ENCODE assay signal across 2 cellular contexts in the genomic region with DNA sequence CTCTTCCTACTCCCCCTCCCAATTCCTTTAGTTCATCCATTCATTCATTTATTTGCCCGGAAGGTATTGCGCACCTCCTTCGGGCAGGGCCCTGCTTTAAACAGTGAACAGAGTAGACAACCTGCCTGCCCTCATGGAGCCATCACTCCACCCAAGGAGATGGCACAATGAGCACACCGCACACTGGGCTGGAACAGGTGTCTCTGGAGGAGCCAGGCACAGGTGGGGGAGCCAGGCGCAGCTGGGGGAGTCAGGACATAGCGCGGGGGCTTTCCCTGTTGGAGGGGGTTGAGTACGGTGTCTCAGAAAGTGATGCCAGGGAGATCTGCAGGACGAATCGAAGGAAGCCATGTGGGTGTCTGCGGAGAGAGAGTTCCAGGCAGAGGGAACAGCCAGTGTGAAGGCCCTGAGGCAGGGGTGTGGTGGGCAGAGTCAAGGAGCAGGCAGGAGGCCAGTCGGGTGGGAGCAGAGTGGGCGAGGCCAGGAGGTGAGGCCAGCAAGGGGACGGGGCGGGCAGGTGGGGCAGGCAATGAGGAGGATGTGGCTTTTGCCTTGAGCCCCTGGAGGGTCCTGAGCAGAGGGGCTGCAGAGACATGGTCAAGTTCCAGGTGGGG.
TF ChIP-seq lines count a peak whose summit lies in the region.

No MANE protein-coding gene starts in this region.

TF ChIP-seq in SK-N-SH, 30 proteins besides CTCF, POLR2A, EP300 and RAD21:
- TF ChIP-seq EZH2phosphoT487 (IDR thresholded peaks at IDR 0.05; ENCODE audit: borderline replicate concordance, low read depth) (no peak), RFX5 (IDR thresholded peaks at IDR 0.05; ENCODE audit: low read length) (no peak), YY1 (IDR thresholded peaks at IDR 0.05; ENCODE audit: low read depth) (no peak), FOSL2 (IDR thresholded peaks at IDR 0.05; ENCODE audit: borderline replicate concordance, low read depth) (no peak), NRF1 (IDR thresholded peaks at IDR 0.05; ENCODE audit: low read depth, low read length) (no peak), TAF1 (IDR thresholded peaks at IDR 0.05; ENCODE audit: borderline replicate concordance, low read depth, low read length) (no peak), RXRA (IDR thresholded peaks at IDR 0.05; ENCODE audit: borderline replicate concordance, low read depth) (no peak), SMC3 (IDR thresholded peaks at IDR 0.05; ENCODE audit: low read depth, low read length) (no peak), MXI1 (IDR thresholded peaks at IDR 0.05; ENCODE audit: low read depth, low read length) (no peak), MEF2A (IDR thresholded peaks at IDR 0.05; ENCODE audit: borderline replicate concordance, low read depth) (no peak), NFIC (IDR thresholded peaks at IDR 0.05; ENCODE audit: borderline replicate concordance) (no peak), GATA2 (CRISPR knock-in tag; IDR thresholded peaks at IDR 0.05) (no peak)
- TF ChIP-seq, protein P1, sequence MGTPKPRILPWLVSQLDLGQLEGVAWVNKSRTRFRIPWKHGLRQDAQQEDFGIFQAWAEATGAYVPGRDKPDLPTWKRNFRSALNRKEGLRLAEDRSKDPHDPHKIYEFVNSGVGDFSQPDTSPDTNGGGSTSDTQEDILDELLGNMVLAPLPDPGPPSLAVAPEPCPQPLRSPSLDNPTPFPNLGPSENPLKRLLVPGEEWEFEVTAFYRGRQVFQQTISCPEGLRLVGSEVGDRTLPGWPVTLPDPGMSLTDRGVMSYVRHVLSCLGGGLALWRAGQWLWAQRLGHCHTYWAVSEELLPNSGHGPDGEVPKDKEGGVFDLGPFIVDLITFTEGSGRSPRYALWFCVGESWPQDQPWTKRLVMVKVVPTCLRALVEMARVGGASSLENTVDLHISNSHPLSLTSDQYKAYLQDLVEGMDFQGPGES (IDR thresholded peaks at IDR 0.05; ENCODE audit: low read depth, low read length): no peak
- TF ChIP-seq, protein P2, sequence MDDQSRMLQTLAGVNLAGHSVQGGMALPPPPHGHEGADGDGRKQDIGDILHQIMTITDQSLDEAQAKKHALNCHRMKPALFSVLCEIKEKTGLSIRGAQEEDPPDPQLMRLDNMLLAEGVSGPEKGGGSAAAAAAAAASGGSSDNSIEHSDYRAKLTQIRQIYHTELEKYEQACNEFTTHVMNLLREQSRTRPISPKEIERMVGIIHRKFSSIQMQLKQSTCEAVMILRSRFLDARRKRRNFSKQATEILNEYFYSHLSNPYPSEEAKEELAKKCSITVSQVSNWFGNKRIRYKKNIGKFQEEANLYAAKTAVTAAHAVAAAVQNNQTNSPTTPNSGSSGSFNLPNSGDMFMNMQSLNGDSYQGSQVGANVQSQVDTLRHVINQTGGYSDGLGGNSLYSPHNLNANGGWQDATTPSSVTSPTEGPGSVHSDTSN (IDR thresholded peaks at IDR 0.05): no peak
- TF ChIP-seq, protein P3, sequence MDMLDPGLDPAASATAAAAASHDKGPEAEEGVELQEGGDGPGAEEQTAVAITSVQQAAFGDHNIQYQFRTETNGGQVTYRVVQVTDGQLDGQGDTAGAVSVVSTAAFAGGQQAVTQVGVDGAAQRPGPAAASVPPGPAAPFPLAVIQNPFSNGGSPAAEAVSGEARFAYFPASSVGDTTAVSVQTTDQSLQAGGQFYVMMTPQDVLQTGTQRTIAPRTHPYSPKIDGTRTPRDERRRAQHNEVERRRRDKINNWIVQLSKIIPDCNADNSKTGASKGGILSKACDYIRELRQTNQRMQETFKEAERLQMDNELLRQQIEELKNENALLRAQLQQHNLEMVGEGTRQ (IDR thresholded peaks at IDR 0.05; ENCODE audit: borderline replicate concordance, low read depth, low read length): no peak
- TF ChIP-seq, protein P4, sequence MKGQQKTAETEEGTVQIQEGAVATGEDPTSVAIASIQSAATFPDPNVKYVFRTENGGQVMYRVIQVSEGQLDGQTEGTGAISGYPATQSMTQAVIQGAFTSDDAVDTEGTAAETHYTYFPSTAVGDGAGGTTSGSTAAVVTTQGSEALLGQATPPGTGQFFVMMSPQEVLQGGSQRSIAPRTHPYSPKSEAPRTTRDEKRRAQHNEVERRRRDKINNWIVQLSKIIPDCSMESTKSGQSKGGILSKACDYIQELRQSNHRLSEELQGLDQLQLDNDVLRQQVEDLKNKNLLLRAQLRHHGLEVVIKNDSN (IDR thresholded peaks at IDR 0.05; ENCODE audit: borderline replicate concordance, low read depth): no peak
- TF ChIP-seq, protein P5, sequence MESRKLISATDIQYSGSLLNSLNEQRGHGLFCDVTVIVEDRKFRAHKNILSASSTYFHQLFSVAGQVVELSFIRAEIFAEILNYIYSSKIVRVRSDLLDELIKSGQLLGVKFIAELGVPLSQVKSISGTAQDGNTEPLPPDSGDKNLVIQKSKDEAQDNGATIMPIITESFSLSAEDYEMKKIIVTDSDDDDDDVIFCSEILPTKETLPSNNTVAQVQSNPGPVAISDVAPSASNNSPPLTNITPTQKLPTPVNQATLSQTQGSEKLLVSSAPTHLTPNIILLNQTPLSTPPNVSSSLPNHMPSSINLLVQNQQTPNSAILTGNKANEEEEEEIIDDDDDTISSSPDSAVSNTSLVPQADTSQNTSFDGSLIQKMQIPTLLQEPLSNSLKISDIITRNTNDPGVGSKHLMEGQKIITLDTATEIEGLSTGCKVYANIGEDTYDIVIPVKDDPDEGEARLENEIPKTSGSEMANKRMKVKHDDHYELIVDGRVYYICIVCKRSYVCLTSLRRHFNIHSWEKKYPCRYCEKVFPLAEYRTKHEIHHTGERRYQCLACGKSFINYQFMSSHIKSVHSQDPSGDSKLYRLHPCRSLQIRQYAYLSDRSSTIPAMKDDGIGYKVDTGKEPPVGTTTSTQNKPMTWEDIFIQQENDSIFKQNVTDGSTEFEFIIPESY (IDR thresholded peaks at IDR 0.05; ENCODE audit: borderline replicate concordance, low read depth): no peak
- TF ChIP-seq, protein P6, sequence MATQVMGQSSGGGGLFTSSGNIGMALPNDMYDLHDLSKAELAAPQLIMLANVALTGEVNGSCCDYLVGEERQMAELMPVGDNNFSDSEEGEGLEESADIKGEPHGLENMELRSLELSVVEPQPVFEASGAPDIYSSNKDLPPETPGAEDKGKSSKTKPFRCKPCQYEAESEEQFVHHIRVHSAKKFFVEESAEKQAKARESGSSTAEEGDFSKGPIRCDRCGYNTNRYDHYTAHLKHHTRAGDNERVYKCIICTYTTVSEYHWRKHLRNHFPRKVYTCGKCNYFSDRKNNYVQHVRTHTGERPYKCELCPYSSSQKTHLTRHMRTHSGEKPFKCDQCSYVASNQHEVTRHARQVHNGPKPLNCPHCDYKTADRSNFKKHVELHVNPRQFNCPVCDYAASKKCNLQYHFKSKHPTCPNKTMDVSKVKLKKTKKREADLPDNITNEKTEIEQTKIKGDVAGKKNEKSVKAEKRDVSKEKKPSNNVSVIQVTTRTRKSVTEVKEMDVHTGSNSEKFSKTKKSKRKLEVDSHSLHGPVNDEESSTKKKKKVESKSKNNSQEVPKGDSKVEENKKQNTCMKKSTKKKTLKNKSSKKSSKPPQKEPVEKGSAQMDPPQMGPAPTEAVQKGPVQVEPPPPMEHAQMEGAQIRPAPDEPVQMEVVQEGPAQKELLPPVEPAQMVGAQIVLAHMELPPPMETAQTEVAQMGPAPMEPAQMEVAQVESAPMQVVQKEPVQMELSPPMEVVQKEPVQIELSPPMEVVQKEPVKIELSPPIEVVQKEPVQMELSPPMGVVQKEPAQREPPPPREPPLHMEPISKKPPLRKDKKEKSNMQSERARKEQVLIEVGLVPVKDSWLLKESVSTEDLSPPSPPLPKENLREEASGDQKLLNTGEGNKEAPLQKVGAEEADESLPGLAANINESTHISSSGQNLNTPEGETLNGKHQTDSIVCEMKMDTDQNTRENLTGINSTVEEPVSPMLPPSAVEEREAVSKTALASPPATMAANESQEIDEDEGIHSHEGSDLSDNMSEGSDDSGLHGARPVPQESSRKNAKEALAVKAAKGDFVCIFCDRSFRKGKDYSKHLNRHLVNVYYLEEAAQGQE (IDR thresholded peaks at IDR 0.05; ENCODE audit: low read depth, low read length): no peak
TF ChIP-seq in SK-N-SH: peak in this region for 0.

TF ChIP-seq in SK-N-SH treated with all-trans-retinoic acid at 6 μM for 48 hours, 23 proteins besides CTCF, POLR2A, EP300 and RAD21:
- TF ChIP-seq GLIS3 (CRISPR knock-in tag; IDR thresholded peaks at IDR 0.05) (no peak), ZC3H10 (CRISPR knock-in tag; IDR thresholded peaks at IDR 0.05) (no peak), ZNF565 (CRISPR knock-in tag; conservative IDR thresholded peaks at IDR 0.05; ENCODE audit: low read depth) (no peak)
TF ChIP-seq in SK-N-SH treated with all-trans-retinoic acid at 6 μM for 48 hours: peak in this region for 0.
